28 cellular contexts compared by ENCODE assay signal in the genomic region with DNA sequence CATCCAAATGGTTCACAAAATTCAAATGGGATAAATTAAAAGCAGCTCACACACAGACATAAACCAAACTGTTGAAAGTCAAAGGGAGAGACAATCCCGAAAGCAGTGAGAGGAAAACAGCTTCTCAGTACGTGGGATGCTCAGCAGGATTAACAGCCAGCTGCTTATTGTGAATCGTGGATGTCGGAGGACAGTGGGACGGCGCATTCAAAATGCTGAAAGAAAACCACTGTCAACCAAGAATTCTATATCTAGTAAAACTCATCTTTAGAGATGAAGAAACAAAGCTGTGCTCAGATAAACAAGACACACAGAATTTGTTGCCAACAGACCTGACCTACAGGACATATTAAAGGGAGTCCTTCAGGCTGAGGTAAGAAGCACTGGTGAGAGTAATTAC.
"Had no signal": no experiment of that assay in that cellular context is flagged by ENCODE, and none has a peak within 500 bp of the region (broad histone marks: within the 10 kb centered on the region; RNA-seq: fewer than 3 reads in every experiment).

No MANE protein-coding gene starts in this region.

- H3K4me1 ChIP-seq: adrenal gland, ascending aorta, colonic mucosa, testis had no signal

- H3K27me3 Mint-ChIP-seq: central memory CD8-positive, alpha-beta T cell; effector memory CD8-positive, alpha-beta T cell; naive thymus-derived CD4-positive, alpha-beta T cell had no signal

- H3K36me3 ChIP-seq: colonic mucosa had no signal

- H3K4me3 ChIP-seq: adrenal gland, ascending aorta, colonic mucosa, dorsolateral prefrontal cortex, gastroesophageal sphincter, heart left ventricle, lower lobe of right lung, sigmoid colon, testis had no signal

- DNase-seq: activated CD4-positive, alpha-beta T cell treated with anti-CD3 and anti-CD28 coated beads, Interleukin-2, amount 50 U/mL, for 1 hour; activated CD8-positive, alpha-beta memory T cell treated with anti-CD3 and anti-CD28 coated beads for 24 hours; activated CD8-positive, alpha-beta memory T cell treated with anti-CD3 and anti-CD28 coated beads, Interleukin-2, amount 50 U/mL, for 48 hours; activated effector memory CD4-positive, alpha-beta T cell treated with Interleukin-2 at 50 U/mL for 16 hours; activated naive CD4-positive, alpha-beta T cell treated with anti-CD3 and anti-CD28 coated beads, Interleukin-2, amount 50 U/mL, for 16 hours; activated T-cell treated with anti-CD3 and anti-CD28 coated beads, Interleukin-2, amount 50 U/mL, for 4 hours; adrenal gland; colonic mucosa; dorsolateral prefrontal cortex; effector memory CD8-positive, alpha-beta T cell; heart left ventricle; kidney; lower lobe of right lung; naive thymus-derived CD4-positive, alpha-beta T cell; occipital lobe; sigmoid colon; SK-N-SH; stimulated activated CD4-positive, alpha-beta T cell treated with anti-CD3 and anti-CD28 coated beads, Interleukin-2, amount 100 ng/mL, for 48 hours; stimulated activated CD8-positive, alpha-beta memory T cell treated with anti-CD3 and anti-CD28 coated beads, Interleukin-4, amount 100 ng/mL, for 48 hours; stimulated activated naive CD4-positive, alpha-beta T cell; T-helper 2 cell; testis; trophoblast cell had no signal

- ATAC-seq: activated CD4-positive, CD25-positive, alpha-beta regulatory T cell treated with anti-CD3 and anti-CD28 coated beads, Interleukin-2, amount 50 U/mL, for 24 hours; activated T-cell treated with anti-CD3 and anti-CD28 coated beads, Interleukin-2, amount 50 U/mL, for 4 hours; effector memory CD8-positive, alpha-beta T cell; gastroesophageal sphincter; heart left ventricle; lower lobe of right lung; naive thymus-derived CD4-positive, alpha-beta T cell had no signal

- H3K9ac ChIP-seq: SK-N-SH had no signal

- H3K9me3 ChIP-seq: colonic mucosa, testis had no signal

- H3K27me3 ChIP-seq: adrenal gland, ascending aorta, colonic mucosa, gastroesophageal sphincter, heart left ventricle, sigmoid colon, testis had no signal

- H3K4me3 Mint-ChIP-seq: activated T-cell treated with anti-CD3 and anti-CD28 coated beads, Interleukin-2, amount 50 U/mL, for 4 hours; central memory CD8-positive, alpha-beta T cell; effector memory CD8-positive, alpha-beta T cell; neural crest cell had no signal
